ENCODE assay signal across 1 cellular context in genomic region chr17:7836596-7837374, GRCh38.
TF ChIP-seq lines count a peak whose summit lies in the region.

No MANE protein-coding gene starts in this region.

TF ChIP-seq in HEK293, 187 proteins besides CTCF, POLR2A, EP300 and RAD21 (continued from another document and continues in another):
- TF ChIP-seq ZNF518A (tag by site-specific recombination; conservative IDR thresholded peaks at IDR 0.05; ENCODE audit: low read depth) (peak; percentile 52), ZNF596 (tag by site-specific recombination; IDR thresholded peaks at IDR 0.05) (peak; percentile 72), ZNF626 (tag by site-specific recombination; IDR thresholded peaks at IDR 0.05) (no peak), ZNF140 (tag by site-specific recombination; IDR thresholded peaks at IDR 0.05) (no peak; the same call in 1 of the 2 replicates), ZNF169 (tag by site-specific recombination; IDR thresholded peaks at IDR 0.05) (0 out of 2 replicates have a peak, but pooled peaks have one; percentile 43), ZNF792 (tag by site-specific recombination; IDR thresholded peaks at IDR 0.05) (no peak; the same call in 1 of the 2 replicates), HOXA7 (CRISPR knock-in tag; IDR thresholded peaks at IDR 0.05; ENCODE audit: borderline replicate concordance) (no peak), ZNF311 (tag by site-specific recombination; IDR thresholded peaks at IDR 0.05; ENCODE audit: borderline replicate concordance) (no peak), ZBTB6 (tag by site-specific recombination; IDR thresholded peaks at IDR 0.05) (peak; percentile 72; the same call in 1 of the 2 replicates), ZNF211 (tag by site-specific recombination; IDR thresholded peaks at IDR 0.05; ENCODE audit: low read depth) (no peak), ZNF121 (tag by site-specific recombination; IDR thresholded peaks at IDR 0.05) (no peak; the same call in 1 of the 2 replicates), SETDB1 (IDR thresholded peaks at IDR 0.05; ENCODE audit: insufficient read length, low read length) (no peak), ZNF354C (tag by site-specific recombination; IDR thresholded peaks at IDR 0.05; ENCODE audit: borderline replicate concordance, low read depth) (no peak), ZNF114 (tag by site-specific recombination; IDR thresholded peaks at IDR 0.05) (no peak), ZNF624 (tag by site-specific recombination; IDR thresholded peaks at IDR 0.05) (no peak), ZIC2 (tag by site-specific recombination; IDR thresholded peaks at IDR 0.05) (peak; percentile 87), ZNF585B (tag by site-specific recombination; IDR thresholded peaks at IDR 0.05) (no peak), ZNF600 (tag by site-specific recombination; IDR thresholded peaks at IDR 0.05) (peak; percentile 90), ZNF776 (tag by site-specific recombination; IDR thresholded peaks at IDR 0.05; ENCODE audit: borderline replicate concordance) (no peak), ZSCAN30 (tag by site-specific recombination; IDR thresholded peaks at IDR 0.05) (peak; percentile 99), PRDM2 (tag by site-specific recombination; IDR thresholded peaks at IDR 0.05; ENCODE audit: borderline replicate concordance) (peak; percentile 96; the same call in 1 of the 2 replicates), ZNF292 (tag by site-specific recombination; IDR thresholded peaks at IDR 0.05; ENCODE audit: borderline replicate concordance, low read depth) (no peak), ZNF146 (tag by site-specific recombination; IDR thresholded peaks at IDR 0.05) (peak; percentile 76), FEZF1 (tag by site-specific recombination; IDR thresholded peaks at IDR 0.05) (peak; percentile 71), YY1 (tag by site-specific recombination; IDR thresholded peaks at IDR 0.05) (0 out of 2 replicates have a peak, but pooled peaks have one; percentile 81), MEIS1 (CRISPR knock-in tag; IDR thresholded peaks at IDR 0.05; ENCODE audit: borderline replicate concordance) (no peak), ZNF416 (tag by site-specific recombination; IDR thresholded peaks at IDR 0.05) (no peak), ZNF239 (tag by site-specific recombination; IDR thresholded peaks at IDR 0.05) (peak; percentile 88), ZNF366 (tag by site-specific recombination; conservative IDR thresholded peaks at IDR 0.05) (peak; percentile 88), ZNF555 (tag by site-specific recombination; conservative IDR thresholded peaks at IDR 0.05) (no peak), ZNF529 (tag by site-specific recombination; IDR thresholded peaks at IDR 0.05; ENCODE audit: insufficient replicate concordance) (no peak), ZNF398 (tag by site-specific recombination; IDR thresholded peaks at IDR 0.05) (peak; percentile 96), ZNF10 (tag by site-specific recombination; IDR thresholded peaks at IDR 0.05) (peak; percentile 71; the same call in 1 of the 2 replicates), GFI1B (tag by site-specific recombination; IDR thresholded peaks at IDR 0.05) (peak; percentile 61), ZNF48 (tag by site-specific recombination; IDR thresholded peaks at IDR 0.05) (no peak), ZNF501 (tag by site-specific recombination; IDR thresholded peaks at IDR 0.05) (peak; percentile 99), ZNF394 (tag by site-specific recombination; IDR thresholded peaks at IDR 0.05; ENCODE audit: borderline replicate concordance) (peak; percentile 85), ZNF157 (tag by site-specific recombination; IDR thresholded peaks at IDR 0.05) (no peak), PATZ1 (tag by site-specific recombination; IDR thresholded peaks at IDR 0.05) (peak; percentile 100), ZNF677 (tag by site-specific recombination; IDR thresholded peaks at IDR 0.05) (no peak), ZNF26 (tag by site-specific recombination; IDR thresholded peaks at IDR 0.05) (no peak), OVOL3 (tag by site-specific recombination; IDR thresholded peaks at IDR 0.05) (no peak; the same call in 1 of the 2 replicates), ZNF473 (tag by site-specific recombination; IDR thresholded peaks at IDR 0.05) (no peak), ZNF138 (tag by site-specific recombination; IDR thresholded peaks at IDR 0.05; ENCODE audit: borderline replicate concordance) (no peak), ZNF544 (tag by site-specific recombination; IDR thresholded peaks at IDR 0.05) (no peak), ZNF513 (tag by site-specific recombination; IDR thresholded peaks at IDR 0.05) (peak; percentile 76), ZNF335 (tag by site-specific recombination; conservative IDR thresholded peaks at IDR 0.05) (peak; percentile 87), ZNF341 (tag by site-specific recombination; IDR thresholded peaks at IDR 0.05; ENCODE audit: low read depth) (peak; percentile 98)
